ENCODE assay signal across 8 cellular contexts in genomic region chr7:98745722-98746318, GRCh38.
DNase-seq lines count a peak whose midpoint lies in the region; ATAC-seq and TF ChIP-seq lines count a peak whose summit lies in the region.

No MANE protein-coding gene starts in this region.

- H3K27me3 Mint-ChIP-seq in MCF 10A (ENCODE audit: insufficient read depth, unreplicated experiment) = peaks cover 22% of the 10 kb centered on the region

- intact Hi-C loops in MCF 10A (cut with micrococcal nuclease) = loop anchor here (1.0 to 10.0 kb wide), 3 partner anchors 95 to 313 kb away; partner anchors contain the start of gene NPTX2

- H3K27ac ChIP-seq in VCaP = no peak overlapping the region

- ATAC-seq in left lobe of liver = peak; percentile 98
- ATAC-seq in HG02588 (IDR thresholded peaks at IDR 0.05; ENCODE audit: unreplicated experiment) = no peak

- no TSS peak for BruUV-seq in MCF 10A (replicated peaks; lab: Mats Ljungman, UMichigan)

- no peaks in the 10 kb centered on the region for H3K36me3 Mint-ChIP-seq in MCF 10A (ENCODE audit: insufficient read depth, unreplicated experiment)

- DNase-seq in NCI-H526 (lab: John Stamatoyannopoulos, UW) (peak; percentile 57 to 76), NCI-H526 treated with DMSO at 0.1 percent for 48 hours (lab: John Stamatoyannopoulos, UW) (no peak), MV-4-11 (lab: John Stamatoyannopoulos, UW) (peak; percentile 18), MCF 10A (ENCODE audit: unreplicated experiment) (peak; percentile 81), left lobe of liver (ENCODE audit: low spot score) (peak; percentile 79)
- peak; percentile 60 for DNase-seq in stimulated activated CD8-positive, alpha-beta memory T cell treated with anti-CD3 and anti-CD28 coated beads, Interleukin-12 subunit alpha, Interleukin-12 subunit beta, amount 100 ng/mL, for 1 hour (ENCODE audit: low read depth)

- no peak overlapping the region for H3K27ac Mint-ChIP-seq in MCF 10A (ENCODE audit: low read depth, unreplicated experiment)

- H3K4me3 Mint-ChIP-seq in MCF 10A (ENCODE audit: unreplicated experiment) = no peak overlapping the region

- CTCF ChIA-PET in MCF 10A (lab: Yijun Ruan, JAX) = interaction anchor here (0.6 to 4.4 kb wide), 61 partner anchors 9 to 1105 kb away, joined by 3 to 83 read pairs (median 4); no protein-coding TSS in a partner anchor

- H3K4me1 Mint-ChIP-seq in MCF 10A (ENCODE audit: insufficient read depth, unreplicated experiment) = no peaks in the 10 kb centered on the region

- H3K9me3 Mint-ChIP-seq in MCF 10A (ENCODE audit: unreplicated experiment) = no peaks in the 10 kb centered on the region

- POLR2A ChIA-PET in MCF 10A (lab: Yijun Ruan, JAX) = interaction anchor here (0.7 kb wide), 1 partner anchor 56 kb away, joined by 4 read pairs; no protein-coding TSS in a partner anchor

- TF ChIP-seq CTCF in VCaP (conservative IDR thresholded peaks at IDR 0.05) (peak; percentile 98), MCF 10A (IDR thresholded peaks at IDR 0.05; ENCODE audit: unreplicated experiment) (peak; percentile 72)
